Comparison of ENCODE assay signal across 26 cellular contexts in the genomic region with DNA sequence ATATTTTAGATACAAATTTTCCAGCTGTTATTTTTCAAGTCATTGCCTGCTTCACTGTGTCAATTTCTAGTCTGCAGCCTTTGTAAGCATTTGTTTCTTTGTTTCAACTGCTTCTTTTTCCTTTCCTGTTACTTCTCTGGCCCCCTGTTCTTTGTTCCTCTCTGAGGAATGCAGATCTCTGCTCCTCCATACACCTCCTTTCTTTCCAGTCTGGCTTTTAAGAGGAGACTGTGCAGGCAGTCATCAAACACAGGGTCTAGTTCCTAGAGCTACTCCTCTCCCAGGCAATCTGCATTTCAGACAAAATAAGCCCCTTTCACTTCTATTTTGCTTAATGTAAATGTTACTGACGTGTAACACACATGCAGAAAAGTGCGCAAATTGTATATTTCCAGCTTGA.
"Had no signal": no experiment of that assay in that cellular context is flagged by ENCODE, and none has a peak within 500 bp of the region (broad histone marks: within the 10 kb centered on the region; RNA-seq: fewer than 3 reads in every experiment).

No MANE protein-coding gene starts in this region.

- H3K27ac ChIP-seq: left lung, lower lobe of right lung, ovary, right atrium auricular region, right lobe of liver, stomach, testis, thyroid gland, transverse colon, upper lobe of right lung, uterus had no signal

- H3K4me2 ChIP-seq: smooth muscle cell had no signal

- H3K4me3 Mint-ChIP-seq: naive thymus-derived CD8-positive, alpha-beta T cell; nephron; neural crest cell; stimulated activated naive B cell treated with anti-CD40 and anti-IgM and Interleukin-4, amounts not matched to agents 10 μg/mL and 1 μg/mL and 100 μg/mL, for 72 hours had no signal

- ATAC-seq: left colon; left lung; lower lobe of right lung; naive thymus-derived CD8-positive, alpha-beta T cell; right lobe of liver; stimulated activated naive B cell treated with anti-CD40 and anti-IgM and Interleukin-4, amounts not matched to agents 10 μg/mL and 1 μg/mL and 100 μg/mL, for 72 hours; stimulated activated naive CD8-positive, alpha-beta T cell treated with anti-CD3 and anti-CD28 coated beads, Interleukin-15, Interleukin-2, amounts not matched to agents 100 U/mL and 50 U/mL, for 24 hours; upper lobe of right lung had no signal

- DNase-seq: hippocampal formation; kidney; left colon; left lung; lower lobe of right lung; mammary epithelial cell; mesenchymal stem cell; naive thymus-derived CD8-positive, alpha-beta T cell; ovary; right lobe of liver; stimulated activated CD4-positive, alpha-beta T cell treated with anti-CD3 and anti-CD28 coated beads, Interleukin-1b, Interleukin-23, amount 100 ng/mL, for 48 hours; stimulated activated CD4-positive, alpha-beta T cell treated with anti-CD3 and anti-CD28 coated beads, Interleukin-2, amount 100 ng/mL, for 48 hours; stimulated activated CD4-positive, alpha-beta T cell treated with anti-CD3 and anti-CD28 coated beads, Interleukin-4, amount 100 ng/mL, for 4 hours; stimulated activated naive B cell treated with anti-CD40 and anti-IgM and Interleukin-4, amounts not matched to agents 10 μg/mL and 1 μg/mL and 100 μg/mL, for 72 hours; stimulated activated naive CD8-positive, alpha-beta T cell treated with anti-CD3 and anti-CD28 coated beads, Interleukin-15, Interleukin-2, amounts not matched to agents 100 U/mL and 50 U/mL, for 24 hours; stomach; testis; thyroid gland; transverse colon; upper lobe of right lung; uterus had no signal

- H3K9me3 ChIP-seq: left lung, lower lobe of right lung, ovary, right atrium auricular region, right lobe of liver, stomach, testis, thyroid gland, transverse colon, upper lobe of right lung, uterus had no signal

- H3K36me3 ChIP-seq: left lung, lower lobe of right lung, ovary, right atrium auricular region, right lobe of liver, stomach, thyroid gland, transverse colon, upper lobe of right lung, uterus had no signal

- H3K27ac Mint-ChIP-seq: naive thymus-derived CD8-positive, alpha-beta T cell; nephron; progenitor cell of endocrine pancreas; stimulated activated naive B cell treated with anti-CD40 and anti-IgM and Interleukin-4, amounts not matched to agents 10 μg/mL and 1 μg/mL and 100 μg/mL, for 72 hours had no signal

- H3K27me3 Mint-ChIP-seq: stimulated activated naive B cell treated with anti-CD40 and anti-IgM and Interleukin-4, amounts not matched to agents 10 μg/mL and 1 μg/mL and 100 μg/mL, for 72 hours had no signal

- H3K27me3 ChIP-seq: left lung, ovary, right atrium auricular region, right lobe of liver, stomach, testis, thyroid gland, transverse colon, upper lobe of right lung, uterus had no signal

- H3K4me1 ChIP-seq: left lung, lower lobe of right lung, right atrium auricular region, right lobe of liver, stomach, thyroid gland, transverse colon, upper lobe of right lung had no signal

- H3K4me3 ChIP-seq: left lung, lower lobe of right lung, ovary, right atrium auricular region, right lobe of liver, smooth muscle cell, stomach, testis, thyroid gland, transverse colon, upper lobe of right lung, uterus had no signal

- H3K36me3 Mint-ChIP-seq: naive thymus-derived CD8-positive, alpha-beta T cell had no signal

- H3K9me3 Mint-ChIP-seq: naive thymus-derived CD8-positive, alpha-beta T cell; nephron; neural crest cell had no signal
